In genomic region chr22:40950888-40951794, GRCh38 we compare ENCODE assay signal across 8 cellular contexts. TPM values are rescaled to one million over a fixed set of nuclear protein-coding genes. Genes with fewer than 3 reads are reported as not detected.
DNase-seq lines count a peak whose midpoint lies in the region; ATAC-seq and TF ChIP-seq lines count a peak whose summit lies in the region.

RBX1 (plus strand) TSS chr22:40951378; CDS start chr22:40951399, 21 bp downstream.

- H3K27me3 Mint-ChIP-seq in endothelial cell (ENCODE audit: unreplicated experiment) = peaks cover 5% of the 10 kb centered on the region
- H3K27me3 Mint-ChIP-seq in mesothelial cell of epicardium (ENCODE audit: low read depth) = no peaks in the 10 kb centered on the region

- H3K79me2 ChIP-seq in OCI-LY1 (ENCODE audit: insufficient read depth, low read length) = peaks cover 38% of the 10 kb centered on the region

- no peak within 1 kb of the TSS for H2AFZ ChIP-seq in OCI-LY1 (ENCODE audit: low read length)

- no peak for TF ChIP-seq CTCF in OCI-LY1 (IDR thresholded peaks at IDR 0.05; ENCODE audit: low read length)
- no peak for TF ChIP-seq CTCF in endothelial cell (IDR thresholded peaks at IDR 0.05; ENCODE audit: unreplicated experiment)
- TF ChIP-seq CTCF in mesothelial cell of epicardium (IDR thresholded peaks at IDR 0.05; ENCODE audit: unreplicated experiment) = no peak

- H3K4me1 Mint-ChIP-seq in endothelial cell (ENCODE audit: unreplicated experiment) (peaks cover 14% of the 10 kb centered on the region), mesothelial cell of epicardium (peaks cover 26% of the 10 kb centered on the region)

- WGBS in HUES64 = under 1% methylated on average over 79 of the region's 94 CpGs

- in situ Hi-C loops in Caki2 (cut with HindIII; ENCODE audit: low pct_unique_long_range_greater_than_20kb, low sequenced_read_pairs) = no loop called here

- no peaks in the 10 kb centered on the region for H4K20me1 ChIP-seq in OCI-LY1 (ENCODE audit: insufficient read depth, low read length)

- no peaks in the 10 kb centered on the region for H3K9me2 ChIP-seq in OCI-LY1 (ENCODE audit: low read depth, low read length)

- DNase-seq in Caki2 (ENCODE audit: low read depth) (peak; percentile 98), endothelial cell (ENCODE audit: low spot score) (peak; percentile 98), mesothelial cell of epicardium (ENCODE audit: low spot score in 2 of 2, unreplicated experiment in 2 of 2) (peak; percentile 97 to 98)
- peak; percentile 98 for DNase-seq in activated CD8-positive, alpha-beta memory T cell treated with anti-CD3 and anti-CD28 coated beads, Interleukin-2, amount 50 U/mL, for 48 hours
- peak; percentile 97 to 98 for DNase-seq in stimulated activated CD8-positive, alpha-beta memory T cell treated with anti-CD3 and anti-CD28 coated beads, Interleukin-15, amount 100 ng/mL, for 48 hours (ENCODE audit: low read depth in 2 of 2)

- H3K27me3 ChIP-seq in HUES64 (ENCODE audit: insufficient read depth, low read length) = no peaks in the 10 kb centered on the region
- H3K27me3 ChIP-seq in OCI-LY1 (ENCODE audit: insufficient read depth, low read length) = no peaks in the 10 kb centered on the region

- peaks cover 29% of the 10 kb centered on the region for H3K36me3 ChIP-seq in HUES64 (ENCODE audit: insufficient read depth, low read length)
- H3K36me3 ChIP-seq in OCI-LY1 (ENCODE audit: insufficient read depth, low read length) = peaks cover 31% of the 10 kb centered on the region

- H3K36me3 Mint-ChIP-seq in endothelial cell (ENCODE audit: low read depth, unreplicated experiment) (peaks cover 4% of the 10 kb centered on the region), mesothelial cell of epicardium (peaks cover 9% of the 10 kb centered on the region)

- peak; percentile 83 for ATAC-seq in GM21447 (IDR thresholded peaks at IDR 0.05; ENCODE audit: unreplicated experiment)

- H3K9ac ChIP-seq in HUES64 (ENCODE audit: low read depth, low read length) (peak within 1 kb of the TSS; percentile 96), OCI-LY1 (ENCODE audit: low read length) (peak within 1 kb of the TSS; percentile 94)

- H3K4me1 ChIP-seq in HUES64 (ENCODE audit: insufficient read depth, low read length) = peaks cover 6% of the 10 kb centered on the region
- H3K4me1 ChIP-seq in OCI-LY1 (ENCODE audit: insufficient read depth, low read length, severe bottlenecking) = peaks cover 23% of the 10 kb centered on the region

- H3K27ac ChIP-seq in HUES64 (ENCODE audit: low read depth, low read length) = peak within 1 kb of the TSS; percentile 95
- peak within 1 kb of the TSS; percentile 71 for H3K27ac ChIP-seq in OCI-LY1 (ENCODE audit: low read depth, low read length, poor library complexity, severe bottlenecking)

- H3K4me3 Mint-ChIP-seq in endothelial cell (ENCODE audit: unreplicated experiment) (peak within 1 kb of the TSS; percentile 98), mesothelial cell of epicardium (peak within 1 kb of the TSS; percentile 100)

- H3K27ac Mint-ChIP-seq in endothelial cell (ENCODE audit: unreplicated experiment) (peak within 1 kb of the TSS; percentile 95), mesothelial cell of epicardium (peak within 1 kb of the TSS; percentile 100)

- no peaks in the 10 kb centered on the region for H3K9me3 ChIP-seq in HUES64 (ENCODE audit: insufficient read depth, low read depth, low read length)
- no peaks in the 10 kb centered on the region for H3K9me3 ChIP-seq in OCI-LY1 (ENCODE audit: low read length)

- H3F3A ChIP-seq in OCI-LY1 (ENCODE audit: insufficient read depth, low read length) = no peaks in the 10 kb centered on the region

- H3K4me3 ChIP-seq in HUES64 (ENCODE audit: low read length) (peak within 1 kb of the TSS; percentile 99), OCI-LY1 (ENCODE audit: low read depth, low read length, poor library complexity, severe bottlenecking) (peak within 1 kb of the TSS; percentile 82)

- no peaks in the 10 kb centered on the region for H3K9me3 Mint-ChIP-seq in endothelial cell (ENCODE audit: unreplicated experiment)
- H3K9me3 Mint-ChIP-seq in mesothelial cell of epicardium = no peaks in the 10 kb centered on the region

- H3K4me2 ChIP-seq in OCI-LY1 (ENCODE audit: low read length) = peak within 1 kb of the TSS; percentile 82

RNA-seq across cellular contexts. Expression of gene RBX1, which starts in this region (rescaled TPM):
- total RNA-seq in Caki2 (2014; rRNA removed; shearing (Covaris generic); ENCODE audit: low replicate concordance) = 76.9 and 79.4 TPM in 2 replicates
- 89.9 TPM for polyA plus RNA-seq in HUES64 (2013, experiment 1 of 2)
- polyA plus RNA-seq in HUES64 (2013, experiment 2 of 2) = 88.1 TPM
- total RNA-seq in endothelial cell (ENCODE audit: unreplicated experiment) (74.3 TPM), mesothelial cell of epicardium (56.7 to 60.4 TPM (median 60.1 TPM) in 3 replicates)

Comparison
In these comparisons a context has a peak if more than half of its experiments do, and no peak if none do; other contexts are left out.
1. Peak in every context shown above with its lines: DNase-seq, ATAC-seq, H3K4me3 ChIP-seq and H3K27ac ChIP-seq.